Comparison of ENCODE assay signal across 21 cellular contexts in genomic region chr10:37478381-37478780, GRCh38.
"Had no signal": no experiment of that assay in that cellular context is flagged by ENCODE, and none has a peak within 500 bp of the region (broad histone marks: within the 10 kb centered on the region; RNA-seq: fewer than 3 reads in every experiment).

No MANE protein-coding gene starts in this region.

- H3K4me1 ChIP-seq: gastrocnemius medialis, lower lobe of right lung, neural progenitor cell, parathyroid adenoma, suprapubic skin had no signal

- H3K4me2 ChIP-seq: neural progenitor cell had no signal

- DNase-seq: cerebellar nuclear complex; dorsolateral prefrontal cortex; effector CD8-positive, alpha-beta T cell; endodermal cell; foreskin fibroblast; left ventricle myocardium superior; lower lobe of right lung; naive B cell; right cardiac atrium; small intestine; stimulated activated CD4-positive, alpha-beta T cell treated with anti-CD3 and anti-CD28 coated beads, Interleukin-12 subunit alpha, Interleukin-12 subunit beta, amount 100 ng/mL, for 4 hours; stimulated activated CD4-positive, alpha-beta T cell treated with anti-CD3 and anti-CD28 coated beads, Interleukin-1b, Interleukin-23, amount 100 ng/mL, for 48 hours; stimulated activated CD4-positive, alpha-beta T cell treated with anti-CD3 and anti-CD28 coated beads, Interleukin-4, amount 100 ng/mL, for 1 hour; stimulated activated CD8-positive, alpha-beta memory T cell treated with anti-CD3 and anti-CD28 coated beads, Interleukin-4, amount 100 ng/mL, for 48 hours; stimulated activated naive CD4-positive, alpha-beta T cell; stimulated activated naive CD8-positive, alpha-beta T cell treated with anti-CD3 and anti-CD28 coated beads, Interleukin-15, amount 100 ng/mL, for 72 hours had no signal

- H3K27me3 ChIP-seq: gastrocnemius medialis, neural progenitor cell, suprapubic skin had no signal

- H3K9ac ChIP-seq: neural progenitor cell, parathyroid adenoma had no signal

- H3K9me3 ChIP-seq: gastrocnemius medialis, lower lobe of right lung, suprapubic skin had no signal

- H2AFZ ChIP-seq: neural progenitor cell, parathyroid adenoma had no signal

- H3K4me3 ChIP-seq: dorsolateral prefrontal cortex, gastrocnemius medialis, lower lobe of right lung, neural progenitor cell, suprapubic skin had no signal

- H3K36me3 ChIP-seq: gastrocnemius medialis, lower lobe of right lung, neural progenitor cell, suprapubic skin had no signal

- H3K79me2 ChIP-seq: parathyroid adenoma had no signal

- H3K27ac ChIP-seq: dorsolateral prefrontal cortex, epithelial cell of prostate, gastrocnemius medialis, lower lobe of right lung, neural progenitor cell, parathyroid adenoma, suprapubic skin had no signal
